In the genomic region with DNA sequence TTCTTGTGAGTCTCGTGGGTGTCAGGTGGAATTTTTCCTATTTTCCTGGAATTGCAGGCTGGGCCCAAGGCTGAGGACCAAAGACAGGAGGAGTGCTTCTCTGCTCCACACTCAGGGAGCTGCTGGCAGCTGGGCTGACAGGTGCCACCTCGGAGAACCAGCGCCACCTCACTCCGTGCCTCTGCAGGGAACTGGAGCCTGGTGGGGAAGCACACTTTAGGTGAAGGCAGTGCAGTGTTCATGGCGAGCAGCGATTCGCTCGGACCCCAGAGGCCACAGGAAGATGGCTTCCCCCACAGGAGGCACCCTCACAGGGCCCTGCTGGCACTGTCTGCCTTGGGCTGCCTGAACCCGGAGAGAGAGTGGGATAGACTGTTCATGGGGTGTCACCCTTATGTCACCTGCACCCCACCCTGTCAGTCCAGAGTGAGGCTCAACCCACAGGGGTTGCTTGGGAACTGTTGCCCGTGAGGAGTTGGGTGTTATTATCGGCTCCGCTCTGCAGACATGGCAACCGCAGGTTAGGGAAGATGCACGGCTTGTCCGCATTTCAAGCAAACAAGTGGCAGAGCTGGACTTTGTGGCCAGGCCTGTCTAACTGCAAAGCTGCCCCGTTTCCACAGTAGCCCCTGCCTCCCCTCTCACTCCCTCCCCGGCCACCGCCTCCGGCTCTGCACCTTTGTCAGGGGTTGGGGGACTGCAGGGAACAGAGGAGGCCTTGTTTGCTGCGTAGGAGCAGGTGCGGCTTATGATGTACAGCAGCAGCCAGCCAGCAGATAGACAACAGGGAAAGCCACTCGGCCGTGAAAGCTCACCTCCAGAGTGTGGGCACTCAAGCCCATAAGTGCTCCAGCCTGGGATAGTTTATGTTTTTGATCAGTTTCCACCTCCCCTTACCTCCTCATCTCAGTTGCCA, we compare ENCODE assay signal across 1 cellular context.
TF ChIP-seq lines count a peak whose summit lies in the region.

No MANE protein-coding gene starts in this region.

TF ChIP-seq in H1, 55 proteins besides CTCF, POLR2A, EP300 and RAD21:
- TF ChIP-seq SAP30 (IDR thresholded peaks at IDR 0.05; ENCODE audit: insufficient read depth, insufficient replicate concordance, low read length): no peak
- TF ChIP-seq JUND (IDR thresholded peaks at IDR 0.05; ENCODE audit: low read length): no peak
- TF ChIP-seq KDM1A (IDR thresholded peaks at IDR 0.05; ENCODE audit: borderline replicate concordance, low read length): no peak
- no peak for TF ChIP-seq CHD1 (IDR thresholded peaks at IDR 0.05; ENCODE audit: low read depth, low read length)
- no peak for TF ChIP-seq RBBP5 (IDR thresholded peaks at IDR 0.05; ENCODE audit: borderline replicate concordance, low read depth, low read length)
- TF ChIP-seq KDM5A (IDR thresholded peaks at IDR 0.05; ENCODE audit: low read length): no peak
- TF ChIP-seq JUN (IDR thresholded peaks at IDR 0.05; ENCODE audit: low read depth, low read length): no peak
- TF ChIP-seq ZNF274 (IDR thresholded peaks at IDR 0.05; ENCODE audit: borderline replicate concordance, extremely low read depth, low read length): no peak
- no peak for TF ChIP-seq POLR2AphosphoS5 (IDR thresholded peaks at IDR 0.05; ENCODE audit: low read depth, low read length)
- TF ChIP-seq BACH1 (IDR thresholded peaks at IDR 0.05; ENCODE audit: low read length): no peak
- TF ChIP-seq TBP (IDR thresholded peaks at IDR 0.05; ENCODE audit: low read depth, low read length): no peak
- no peak for TF ChIP-seq YY1 (IDR thresholded peaks at IDR 0.05; ENCODE audit: low read depth, low read length)
- no peak for TF ChIP-seq ATF2 (IDR thresholded peaks at IDR 0.05; ENCODE audit: low read length)
- no peak for TF ChIP-seq NRF1 (IDR thresholded peaks at IDR 0.05; ENCODE audit: low read depth, low read length)
- TF ChIP-seq TEAD4 (IDR thresholded peaks at IDR 0.05; ENCODE audit: low read depth, low read length): no peak
- TF ChIP-seq NANOG (IDR thresholded peaks at IDR 0.05; ENCODE audit: insufficient read depth, low read depth, low read length, poor library complexity, severe bottlenecking): no peak
- TF ChIP-seq ATF3 (IDR thresholded peaks at IDR 0.05; ENCODE audit: insufficient read depth, low read depth, low read length): no peak
- TF ChIP-seq GABPA (IDR thresholded peaks at IDR 0.05; ENCODE audit: borderline replicate concordance, insufficient read depth, low read length): no peak
- no peak for TF ChIP-seq RXRA (IDR thresholded peaks at IDR 0.05; ENCODE audit: insufficient read depth, low read depth, low read length)
- no peak for TF ChIP-seq CBX8 (IDR thresholded peaks at IDR 0.05; ENCODE audit: borderline replicate concordance, low read depth, low read length)
